ENCODE assay signal across 13 cellular contexts in the genomic region with DNA sequence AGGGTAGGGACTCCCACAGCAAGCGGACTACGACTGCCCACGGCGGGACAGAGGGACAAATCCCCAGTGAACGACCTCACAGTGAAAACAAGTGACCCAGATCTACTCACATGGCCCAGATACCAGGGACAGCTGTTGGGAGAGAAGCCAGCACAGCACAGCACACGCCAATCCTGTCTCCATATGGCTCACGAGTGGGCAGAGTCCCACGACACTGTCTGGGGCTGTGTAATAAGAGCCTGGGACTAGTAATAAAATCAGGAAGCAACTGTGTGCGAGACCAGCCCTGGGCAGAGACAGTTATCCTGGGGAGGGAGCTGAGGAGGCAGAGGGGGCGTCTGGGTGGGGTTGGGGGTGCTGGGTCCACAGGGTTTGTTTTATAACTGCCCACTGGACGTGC.
"Had no signal": no experiment of that assay in that cellular context is flagged by ENCODE, and none has a peak within 500 bp of the region (broad histone marks: within the 10 kb centered on the region; RNA-seq: fewer than 3 reads in every experiment).

No MANE protein-coding gene starts in this region.

- H3K4me3 Mint-ChIP-seq: activated naive CD4-positive, alpha-beta T cell treated with anti-CD3 and anti-CD28 coated beads, Interleukin-2, amount 10 ng/mL, durations not matched to agents 7 days and 5 days; endodermal cell; mesothelial cell of epicardium; type B pancreatic cell had no signal

- H3K27me3 Mint-ChIP-seq: activated naive CD4-positive, alpha-beta T cell treated with anti-CD3 and anti-CD28 coated beads, Interleukin-2, amount 10 ng/mL, durations not matched to agents 7 days and 5 days; type B pancreatic cell had no signal

- H3K36me3 Mint-ChIP-seq: activated naive CD4-positive, alpha-beta T cell treated with anti-CD3 and anti-CD28 coated beads, Interleukin-2, amount 10 ng/mL, durations not matched to agents 7 days and 5 days; mesothelial cell of epicardium; type B pancreatic cell had no signal

- H3K4me3 ChIP-seq: lung had no signal

- H3K27ac ChIP-seq: parathyroid adenoma had no signal

- H3K9ac ChIP-seq: parathyroid adenoma had no signal

- DNase-seq: activated CD4-positive, CD25-positive, alpha-beta regulatory T cell treated with anti-CD3 and anti-CD28 coated beads, Interleukin-2, amount 50 U/mL, for 72 hours; activated naive CD4-positive, alpha-beta T cell treated with anti-CD3 and anti-CD28 coated beads, Interleukin-2, amount 10 ng/mL, durations not matched to agents 7 days and 5 days; endodermal cell; left colon; stimulated activated CD4-positive, alpha-beta T cell treated with anti-CD3 and anti-CD28 coated beads, Interleukin-15, amount 100 ng/mL, for 24 hours; stimulated activated CD4-positive, alpha-beta T cell treated with anti-CD3 and anti-CD28 coated beads, Interleukin-4, amount 100 ng/mL, for 1 hour; stimulated activated naive CD4-positive, alpha-beta T cell; T-helper 9 cell had no signal

- ATAC-seq: left colon had no signal

- H3K79me2 ChIP-seq: parathyroid adenoma had no signal

- H3K9me3 Mint-ChIP-seq: activated naive CD4-positive, alpha-beta T cell treated with anti-CD3 and anti-CD28 coated beads, Interleukin-2, amount 10 ng/mL, durations not matched to agents 7 days and 5 days; activated T-helper 2 cell treated with anti-CD3 and anti-CD28 coated beads, Interferon-gamma antibody, Interleukin-2, Interleukin-4, amounts not matched to agents 10 μg/mL and 5 μg/mL and 100 μg/mL, durations not matched to agents 14 hours and 24 hours and 36 hours; endodermal cell; mesothelial cell of epicardium; type B pancreatic cell had no signal

- H2AFZ ChIP-seq: parathyroid adenoma had no signal

- H3K4me1 ChIP-seq: parathyroid adenoma had no signal

- H3K4me1 Mint-ChIP-seq: activated naive CD4-positive, alpha-beta T cell treated with anti-CD3 and anti-CD28 coated beads, Interleukin-2, amount 10 ng/mL, durations not matched to agents 7 days and 5 days; endodermal cell; mesothelial cell of epicardium had no signal
